ENCODE assay signal across 7 cellular contexts in genomic region chr1:150613061-150613920, GRCh38. TPM values are rescaled to one million over a fixed set of nuclear protein-coding genes. Genes with fewer than 3 reads are reported as not detected.
A peak's percentile ranks its signal among the peaks of the same experiment; 100 is the strongest.
DNase-seq lines count a peak whose midpoint lies in the region; ATAC-seq, FAIRE-seq and TF ChIP-seq lines count a peak whose summit lies in the region.

No MANE protein-coding gene starts in this region.

- ATAC-seq in HG03460 (IDR thresholded peaks at IDR 0.05; ENCODE audit: unreplicated experiment) (peak; percentile 39), GM21515 (IDR thresholded peaks at IDR 0.05; ENCODE audit: unreplicated experiment) (no peak)

- DNase-seq in GM12892 (ENCODE audit: insufficient read length): no peak
- DNase-seq in RWPE1 (ENCODE audit: low spot score): peak; percentile 71
- peak in 3 of 7 donors; percentile 43 to 67 (median 64) for DNase-seq in adrenal gland
- DNase-seq in hepatocyte (ENCODE audit: low spot score): peak; percentile 54
- peak; percentile 68 for DNase-seq in stimulated activated CD4-positive, alpha-beta T cell treated with anti-CD3 and anti-CD28 coated beads, Interleukin-4, amount 100 ng/mL, for 24 hours

- H3K36me3 ChIP-seq in adrenal gland (replicated peaks in 1 of 2): peaks cover 0 to 6% of the 10 kb centered on the region in 2 donors
- H3K36me3 ChIP-seq in hepatocyte (replicated peaks; ENCODE audit: insufficient read depth, low read depth): no peaks in the 10 kb centered on the region

- no peak overlapping the region for H2AFZ ChIP-seq in hepatocyte

- POLR2A ChIA-PET in RWPE1 (lab: Yijun Ruan, JAX; ENCODE audit: low non-redundant PET): no interaction called here

- H3K27me3 ChIP-seq in adrenal gland (no peaks in the 10 kb centered on the region), hepatocyte (no peaks in the 10 kb centered on the region)

- intact Hi-C loops in adrenal gland (cut with DNase I): no loop called here

- CTCF ChIA-PET in RWPE1 (lab: Yijun Ruan, JAX): no interaction called here

- TF ChIP-seq POLR2A in GM12892 (IDR thresholded peaks at IDR 0.05; ENCODE audit: low read depth, low read length): no peak
- peak in 1 of 2 donors; percentile 19 for TF ChIP-seq POLR2A in adrenal gland (IDR thresholded peaks at IDR 0.05)

- H3K4me3 ChIP-seq in adrenal gland (peak overlapping the region in 1 of 4 donors; percentile 1), hepatocyte (no peak overlapping the region)

- H3K9me3 ChIP-seq in adrenal gland (replicated peaks in 1 of 3) (no peaks in the 10 kb centered on the region), hepatocyte (ENCODE audit: low read depth) (no peaks in the 10 kb centered on the region)

- FAIRE-seq in GM12892 (lab: Jason Lieb, UNC): peak; percentile 88

- no peaks in the 10 kb centered on the region for H4K20me1 ChIP-seq in hepatocyte (ENCODE audit: insufficient read depth, poor library complexity, severe bottlenecking)

- peak overlapping the region; percentile 97 for H3K27ac ChIP-seq in RWPE1
- H3K27ac ChIP-seq in adrenal gland: peak overlapping the region; percentile 56 to 89 (median 79)
- peak overlapping the region; percentile 92 for H3K27ac ChIP-seq in hepatocyte

- WGBS in adrenal gland, 4 donors: 42 to 48% (median 45%) methylated on average over 12 of the region's 12 CpGs
- 74% methylated on average over 12 of the region's 12 CpGs for WGBS in hepatocyte (ENCODE audit: low lambda C conversion rate, missing lambda C conversion rate)

- TF ChIP-seq CTCF in RWPE1 (conservative IDR thresholded peaks at IDR 0.05; ENCODE audit: low read depth) (no peak), adrenal gland (IDR thresholded peaks at IDR 0.05) (no peak), hepatocyte (IDR thresholded peaks at IDR 0.05; ENCODE audit: poor library complexity) (no peak)

- H3K9me2 ChIP-seq in hepatocyte (replicated peaks; ENCODE audit: insufficient read depth): no peaks in the 10 kb centered on the region

- peak overlapping the region; percentile 25 for H3K4me2 ChIP-seq in hepatocyte

- H3K4me1 ChIP-seq in adrenal gland (replicated peaks in 1 of 2) (peaks cover 25 to 44% of the 10 kb centered on the region in 2 donors), hepatocyte (ENCODE audit: insufficient read depth) (peaks cover 12% of the 10 kb centered on the region)

- H3K79me2 ChIP-seq in hepatocyte: peaks cover 20% of the 10 kb centered on the region

RNA-seq across cellular contexts. Expression of gene ENSA, which starts 16.1 kb away (rescaled TPM):
- polyA plus RNA-seq in GM12892 (2012; ENCODE audit: missing spikeins): 243 TPM
- total RNA-seq in adrenal gland: 100 to 1,000 TPM in 5 of 8 donors, 10 to 100 TPM in 3; 91.8 to 167 (median 118) TPM
- polyA plus RNA-seq in adrenal gland: 100 to 1,000 TPM in 2 of 3 donors, 10 to 100 TPM in 1; 100.0 to 215 (median 110) TPM
- 101 and 148 TPM in 2 replicates for total RNA-seq in hepatocyte
- 70.8 and 86.5 TPM in 2 replicates for polyA plus RNA-seq in hepatocyte

RNA-seq across cellular contexts. Expression of gene MCL1, which starts 33.9 kb away (rescaled TPM):
- 112 TPM for polyA plus RNA-seq in GM12892 (2012; ENCODE audit: missing spikeins)
- total RNA-seq in adrenal gland (100 to 1,000 TPM; 146 to 299 (median 207) TPM), hepatocyte (302 and 388 TPM in 2 replicates)
- polyA plus RNA-seq in adrenal gland (100 to 1,000 TPM in 1 of 3 donors, 10 to 100 TPM in 2; 57.4 to 187 (median 90.5) TPM), hepatocyte (150 and 181 TPM in 2 replicates)
